Comparison of ENCODE assay signal across 1 cellular context in genomic region chr9:92147030-92147853, GRCh38.
TF ChIP-seq lines count a peak whose summit lies in the region.

No MANE protein-coding gene starts in this region.

TF ChIP-seq in SK-N-SH, 30 proteins besides CTCF, POLR2A, EP300 and RAD21 (continued from another document):
- no peak for TF ChIP-seq ZBTB33 (IDR thresholded peaks at IDR 0.05; ENCODE audit: borderline replicate concordance, low read depth)
TF ChIP-seq in SK-N-SH: peak in this region for 4.
